Comparison of ENCODE assay signal across 25 cellular contexts in genomic region chr13:41809962-41810361, GRCh38.
DNase-seq lines count a peak whose midpoint lies in the region; ATAC-seq, FAIRE-seq and TF ChIP-seq lines count a peak whose summit lies in the region.
"Had no signal": no experiment of that assay in that cellular context is flagged by ENCODE, and none has a peak within 500 bp of the region (broad histone marks: within the 10 kb centered on the region; RNA-seq: fewer than 3 reads in every experiment).

No MANE protein-coding gene starts in this region.

- H3K4me1 Mint-ChIP-seq in T-cell, result peaks cover 13 to 24% (median 13%) of the 10 kb centered on the region in 3 donors
- H3K4me1 Mint-ChIP-seq in naive thymus-derived CD4-positive, alpha-beta T cell, result peaks cover 0 to 20% (median 12%) of the 10 kb centered on the region in 7 donors

- H3K36me3 ChIP-seq in naive thymus-derived CD4-positive, alpha-beta T cell (ENCODE audit: control insufficient read depth in 2 of 3, insufficient read depth in 3 of 3, low read length in 3 of 3), result peaks cover 0 to 8% (median 0%) of the 10 kb centered on the region in 3 experiments
- H3K36me3 ChIP-seq in esophagus squamous epithelium, result peaks cover 0 to 73% (median 0%) of the 10 kb centered on the region in 3 donors

- H3K27me3 ChIP-seq in naive thymus-derived CD4-positive, alpha-beta T cell (ENCODE audit: control insufficient read depth in 2 of 2, insufficient read depth in 2 of 2, low read length in 2 of 2), result no peaks in the 10 kb centered on the region
- no peaks in the 10 kb centered on the region for H3K27me3 ChIP-seq in esophagus squamous epithelium
- H3K27me3 ChIP-seq: SJCRH30 had no signal

- no peak overlapping the region for H3K4me3 Mint-ChIP-seq in T-cell
- no peak overlapping the region for H3K4me3 Mint-ChIP-seq in naive thymus-derived CD4-positive, alpha-beta T cell
- H3K4me3 Mint-ChIP-seq: B cell; CD4-positive, CD25-positive, alpha-beta regulatory T cell had no signal

- DNase-seq in CD1c-positive myeloid dendritic cell (ENCODE audit: extremely low spot score) (peak; percentile 52), GM18507 (ENCODE audit: extremely low spot score, insufficient read length, low read depth) (no peak), T-cell (no peak), T-helper 1 cell (no peak), esophagus squamous epithelium (lab: John Stamatoyannopoulos, UW) (no peak)
- DNase-seq in naive thymus-derived CD4-positive, alpha-beta T cell, result no peak
- no peak for DNase-seq in stimulated activated CD4-positive, alpha-beta T cell treated with anti-CD3 and anti-CD28 coated beads, Interleukin-4, amount 100 ng/mL, for 4 hours
- DNase-seq: Caco-2; CD4-positive, CD25-positive, alpha-beta regulatory T cell; DND-41; NCI-H1092 treated with DMSO at 0.1 percent for 48 hours; NCI-H1436 treated with DMSO at 0.1 percent for 48 hours; NCI-H2029; NCI-H2227 treated with DMSO at 0.1 percent for 48 hours; NCI-H510A treated with DMSO at 0.1 percent for 48 hours; NCI-H748 treated with DMSO at 0.1 percent for 48 hours; OCI-M1; SJCRH30 had no signal

- no peaks in the 10 kb centered on the region for H3K9me3 ChIP-seq in naive thymus-derived CD4-positive, alpha-beta T cell (ENCODE audit: control insufficient read depth in 2 of 3, low read length in 3 of 3)
- peaks cover 0 to 4% (median 0%) of the 10 kb centered on the region in 3 donors for H3K9me3 ChIP-seq in esophagus squamous epithelium
- H3K9me3 ChIP-seq: A549, Caco-2, SJCRH30 had no signal

- H3K27ac ChIP-seq in naive thymus-derived CD4-positive, alpha-beta T cell (ENCODE audit: low read depth, low read length), result no peak overlapping the region
- H3K27ac ChIP-seq in esophagus squamous epithelium, result no peak overlapping the region
- H3K27ac ChIP-seq: A549, SJCRH30 had no signal

- peak overlapping the region; percentile 1 to 72 for H3K27ac Mint-ChIP-seq in T-cell
- no peak overlapping the region for H3K27ac Mint-ChIP-seq in naive thymus-derived CD4-positive, alpha-beta T cell
- H3K27ac Mint-ChIP-seq: B cell; CD4-positive, CD25-positive, alpha-beta regulatory T cell had no signal

- peak; percentile 31 for FAIRE-seq in GM18507 (lab: Jason Lieb, UNC)
- FAIRE-seq: A549, GM12891, H1, RCC 7860 had no signal

- 85 to 100% methylated on average over 1 of the region's 1 CpG for WGBS in esophagus squamous epithelium, 2 donors

- no peaks in the 10 kb centered on the region for H3K9me3 Mint-ChIP-seq in T-cell
- H3K9me3 Mint-ChIP-seq in naive thymus-derived CD4-positive, alpha-beta T cell, result peaks cover 0 to 7% (median 0%) of the 10 kb centered on the region in 11 donors

- intact Hi-C loops in naive thymus-derived CD4-positive, alpha-beta T cell (cut with micrococcal nuclease), result no loop called here
- intact Hi-C loops in esophagus squamous epithelium (cut with DNase I), result no loop called here

- POLR2A ChIA-PET in T-cell (lab: Charles Lee), result no interaction called here
- POLR2A ChIA-PET in naive thymus-derived CD4-positive, alpha-beta T cell (lab: Charles Lee), result no interaction called here

- H3K27me3 Mint-ChIP-seq in T-cell, result no peaks in the 10 kb centered on the region
- no peaks in the 10 kb centered on the region for H3K27me3 Mint-ChIP-seq in naive thymus-derived CD4-positive, alpha-beta T cell
- H3K27me3 Mint-ChIP-seq: B cell; CD4-positive, CD25-positive, alpha-beta regulatory T cell had no signal

- no peak overlapping the region for H3K4me3 ChIP-seq in naive thymus-derived CD4-positive, alpha-beta T cell (ENCODE audit: low read length)
- H3K4me3 ChIP-seq in esophagus squamous epithelium, result no peak overlapping the region
- H3K4me3 ChIP-seq: A549, SJCRH30 had no signal

- no peak for ATAC-seq in T-cell (replicated peaks in 1 of 4)
- peak; percentile 42 for ATAC-seq in naive thymus-derived CD4-positive, alpha-beta T cell
- ATAC-seq in HG03196 (IDR thresholded peaks at IDR 0.05; ENCODE audit: unreplicated experiment), result no peak
- ATAC-seq: A549, HCT116 had no signal

- no peak for TF ChIP-seq CTCF in esophagus squamous epithelium (IDR thresholded peaks at IDR 0.05)

- peaks cover 61% of the 10 kb centered on the region for H3K36me3 Mint-ChIP-seq in T-cell
- peaks cover 25 to 74% (median 60%) of the 10 kb centered on the region in 5 donors for H3K36me3 Mint-ChIP-seq in naive thymus-derived CD4-positive, alpha-beta T cell

- CTCF ChIA-PET in T-cell (lab: Charles Lee), result interaction anchor here (0.6 to 1.1 kb wide), 3 partner anchors 141 to 222 kb away, joined by 3 read pairs; no protein-coding TSS in a partner anchor
- CTCF ChIA-PET in naive thymus-derived CD4-positive, alpha-beta T cell (lab: Charles Lee), result no interaction called here

- TF ChIP-seq POLR2A in esophagus squamous epithelium (IDR thresholded peaks at IDR 0.05), result no peak

- peaks cover 0 to 16% of the 10 kb centered on the region in 2 donors for H3K4me1 ChIP-seq in naive thymus-derived CD4-positive, alpha-beta T cell (ENCODE audit: control insufficient read depth in 2 of 2, insufficient read depth in 2 of 2, low read length in 2 of 2)
- H3K4me1 ChIP-seq in esophagus squamous epithelium, result peaks cover 0 to 8% (median 0%) of the 10 kb centered on the region in 3 donors
- H3K4me1 ChIP-seq: Caco-2, SJCRH30 had no signal

Comparison
In these comparisons a context has a peak if more than half of its experiments do, and no peak if none do; other contexts are left out.
1. H3K27ac Mint-ChIP-seq: peak in T-cell (2 of 2); none in naive thymus-derived CD4-positive, alpha-beta T cell (0 of 9).